ENCODE assay signal across 1 cellular context in the genomic region with DNA sequence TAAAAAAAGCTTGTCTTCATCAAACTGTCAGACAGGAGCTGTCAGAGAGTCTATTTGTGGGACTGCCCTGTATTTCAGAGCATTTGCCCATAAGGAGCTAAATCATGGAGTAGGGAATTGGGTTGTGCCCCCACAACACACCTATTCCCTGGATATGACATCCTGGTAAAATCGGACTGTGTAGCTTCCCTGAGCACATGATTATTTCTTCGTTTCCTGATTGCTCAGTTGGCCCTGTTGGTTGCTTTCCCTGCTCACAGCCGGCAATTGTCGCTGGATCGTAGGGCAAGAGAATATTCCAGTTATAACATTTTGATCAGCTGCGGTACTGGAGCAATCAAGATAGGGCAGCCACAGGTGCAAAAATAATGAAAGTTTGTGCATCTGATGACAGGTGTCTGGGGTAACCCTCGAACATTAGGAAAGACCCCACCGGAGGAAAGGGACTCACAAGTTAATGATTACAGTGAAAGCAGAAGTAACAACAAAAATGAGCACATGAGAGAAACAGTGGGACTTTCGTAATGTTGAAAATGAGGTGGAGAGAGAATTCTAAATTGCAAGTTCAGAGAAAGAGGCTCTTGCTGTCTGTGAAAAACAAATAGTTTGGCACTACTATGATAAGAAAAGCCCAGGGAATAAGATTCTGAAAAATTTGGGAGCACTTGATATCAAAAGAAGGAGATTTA.
TF ChIP-seq lines count a peak whose summit lies in the region.

No MANE protein-coding gene starts in this region.

TF ChIP-seq in HepG2, 621 proteins besides CTCF, POLR2A, EP300 and RAD21 (continued from another document):
- TF ChIP-seq, protein P1, sequence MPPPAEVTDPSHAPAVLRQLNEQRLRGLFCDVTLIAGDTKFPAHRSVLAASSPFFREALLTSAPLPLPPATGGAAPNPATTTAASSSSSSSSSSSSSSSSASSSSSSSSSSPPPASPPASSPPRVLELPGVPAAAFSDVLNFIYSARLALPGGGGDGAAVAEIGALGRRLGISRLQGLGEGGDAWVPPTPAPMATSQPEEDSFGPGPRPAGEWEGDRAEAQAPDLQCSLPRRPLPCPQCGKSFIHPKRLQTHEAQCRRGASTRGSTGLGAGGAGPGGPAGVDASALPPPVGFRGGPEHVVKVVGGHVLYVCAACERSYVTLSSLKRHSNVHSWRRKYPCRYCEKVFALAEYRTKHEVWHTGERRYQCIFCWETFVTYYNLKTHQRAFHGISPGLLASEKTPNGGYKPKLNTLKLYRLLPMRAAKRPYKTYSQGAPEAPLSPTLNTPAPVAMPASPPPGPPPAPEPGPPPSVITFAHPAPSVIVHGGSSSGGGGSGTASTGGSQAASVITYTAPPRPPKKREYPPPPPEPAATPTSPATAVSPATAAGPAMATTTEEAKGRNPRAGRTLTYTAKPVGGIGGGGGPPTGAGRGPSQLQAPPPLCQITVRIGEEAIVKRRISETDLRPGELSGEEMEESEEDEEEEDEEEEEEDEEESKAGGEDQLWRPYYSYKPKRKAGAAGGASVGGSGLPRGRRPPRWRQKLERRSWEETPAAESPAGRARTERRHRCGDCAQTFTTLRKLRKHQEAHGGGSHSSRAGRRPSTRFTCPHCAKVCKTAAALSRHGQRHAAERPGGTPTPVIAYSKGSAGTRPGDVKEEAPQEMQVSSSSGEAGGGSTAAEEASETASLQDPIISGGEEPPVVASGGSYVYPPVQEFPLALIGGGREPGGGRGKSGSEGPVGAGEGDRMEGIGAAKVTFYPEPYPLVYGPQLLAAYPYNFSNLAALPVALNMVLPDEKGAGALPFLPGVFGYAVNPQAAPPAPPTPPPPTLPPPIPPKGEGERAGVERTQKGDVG (CRISPR knock-in tag; IDR thresholded peaks at IDR 0.05; ENCODE audit: borderline replicate concordance) = no peak
- TF ChIP-seq TAF1 (CRISPR knock-in tag; IDR thresholded peaks at IDR 0.05) (no peak), NONO (IDR thresholded peaks at IDR 0.05) (no peak), NONO (CRISPR knock-in tag; conservative IDR thresholded peaks at IDR 0.05) (no peak), POLR2G (IDR thresholded peaks at IDR 0.05; ENCODE audit: low read depth, low read length) (peak; percentile 29; the same call in 1 of the 2 replicates), SUZ12 (IDR thresholded peaks at IDR 0.05; ENCODE audit: low read depth, low read length) (no peak), NFIB (CRISPR knock-in tag; IDR thresholded peaks at IDR 0.05; ENCODE audit: borderline replicate concordance) (no peak), GLI4 (CRISPR knock-in tag; IDR thresholded peaks at IDR 0.05; ENCODE audit: borderline replicate concordance) (no peak), HCFC1 (IDR thresholded peaks at IDR 0.05; ENCODE audit: low read depth, low read length) (no peak), KMT2A (CRISPR knock-in tag; IDR thresholded peaks at IDR 0.05) (no peak), FOXA3 (CRISPR knock-in tag; IDR thresholded peaks at IDR 0.05) (0 out of 2 replicates have a peak, but pooled peaks have one; percentile 9), BCL6 (CRISPR knock-in tag; IDR thresholded peaks at IDR 0.05) (peak; percentile 88), ZC3H13 (CRISPR knock-in tag; IDR thresholded peaks at IDR 0.05) (no peak), ZNF788 (CRISPR knock-in tag; IDR thresholded peaks at IDR 0.05; ENCODE audit: borderline replicate concordance) (no peak), THAP11 (CRISPR knock-in tag; IDR thresholded peaks at IDR 0.05) (0 out of 2 replicates have a peak, but pooled peaks have one; percentile 24), PHF5A (CRISPR knock-in tag; IDR thresholded peaks at IDR 0.05; ENCODE audit: low read depth, unreplicated experiment) (no peak), YEATS2 (CRISPR knock-in tag; IDR thresholded peaks at IDR 0.05; ENCODE audit: borderline replicate concordance) (no peak), CENPT (CRISPR knock-in tag; IDR thresholded peaks at IDR 0.05; ENCODE audit: low read depth) (no peak), ZFP62 (CRISPR knock-in tag; IDR thresholded peaks at IDR 0.05) (no peak), NR1H2 (CRISPR knock-in tag; IDR thresholded peaks at IDR 0.05; ENCODE audit: borderline replicate concordance, low read depth) (no peak)
- TF ChIP-seq, protein P2, sequence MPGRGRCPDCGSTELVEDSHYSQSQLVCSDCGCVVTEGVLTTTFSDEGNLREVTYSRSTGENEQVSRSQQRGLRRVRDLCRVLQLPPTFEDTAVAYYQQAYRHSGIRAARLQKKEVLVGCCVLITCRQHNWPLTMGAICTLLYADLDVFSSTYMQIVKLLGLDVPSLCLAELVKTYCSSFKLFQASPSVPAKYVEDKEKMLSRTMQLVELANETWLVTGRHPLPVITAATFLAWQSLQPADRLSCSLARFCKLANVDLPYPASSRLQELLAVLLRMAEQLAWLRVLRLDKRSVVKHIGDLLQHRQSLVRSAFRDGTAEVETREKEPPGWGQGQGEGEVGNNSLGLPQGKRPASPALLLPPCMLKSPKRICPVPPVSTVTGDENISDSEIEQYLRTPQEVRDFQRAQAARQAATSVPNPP (CRISPR knock-in tag; IDR thresholded peaks at IDR 0.05) = no peak
- TF ChIP-seq, protein P3, sequence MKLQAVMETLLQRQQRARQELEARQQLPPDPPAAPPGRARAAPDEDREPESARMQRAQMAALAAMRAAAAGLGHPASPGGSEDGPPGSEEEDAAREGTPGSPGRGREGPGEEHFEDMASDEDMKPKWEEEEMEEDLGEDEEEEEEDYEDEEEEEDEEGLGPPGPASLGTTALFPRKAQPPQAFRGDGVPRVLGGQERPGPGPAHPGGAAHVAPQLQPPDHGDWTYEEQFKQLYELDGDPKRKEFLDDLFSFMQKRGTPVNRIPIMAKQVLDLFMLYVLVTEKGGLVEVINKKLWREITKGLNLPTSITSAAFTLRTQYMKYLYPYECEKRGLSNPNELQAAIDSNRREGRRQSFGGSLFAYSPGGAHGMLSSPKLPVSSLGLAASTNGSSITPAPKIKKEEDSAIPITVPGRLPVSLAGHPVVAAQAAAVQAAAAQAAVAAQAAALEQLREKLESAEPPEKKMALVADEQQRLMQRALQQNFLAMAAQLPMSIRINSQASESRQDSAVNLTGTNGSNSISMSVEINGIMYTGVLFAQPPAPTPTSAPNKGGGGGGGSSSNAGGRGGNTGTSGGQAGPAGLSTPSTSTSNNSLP (IDR thresholded peaks at IDR 0.05; ENCODE audit: low read depth, low read length) = peak; percentile 28; the same call in 1 of the 2 replicates
- TF ChIP-seq, protein P4, sequence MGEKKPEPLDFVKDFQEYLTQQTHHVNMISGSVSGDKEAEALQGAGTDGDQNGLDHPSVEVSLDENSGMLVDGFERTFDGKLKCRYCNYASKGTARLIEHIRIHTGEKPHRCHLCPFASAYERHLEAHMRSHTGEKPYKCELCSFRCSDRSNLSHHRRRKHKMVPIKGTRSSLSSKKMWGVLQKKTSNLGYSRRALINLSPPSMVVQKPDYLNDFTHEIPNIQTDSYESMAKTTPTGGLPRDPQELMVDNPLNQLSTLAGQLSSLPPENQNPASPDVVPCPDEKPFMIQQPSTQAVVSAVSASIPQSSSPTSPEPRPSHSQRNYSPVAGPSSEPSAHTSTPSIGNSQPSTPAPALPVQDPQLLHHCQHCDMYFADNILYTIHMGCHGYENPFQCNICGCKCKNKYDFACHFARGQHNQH (CRISPR knock-in tag; IDR thresholded peaks at IDR 0.05) = peak; percentile 62
